8 cellular contexts compared by ENCODE assay signal in genomic region chr1:154406572-154406879, GRCh38. TPM values are rescaled to one million over a fixed set of nuclear protein-coding genes. Genes with fewer than 3 reads are reported as not detected.
A peak's percentile ranks its signal among the peaks of the same experiment; 100 is the strongest.
DNase-seq lines count a peak whose midpoint lies in the region; ATAC-seq and TF ChIP-seq lines count a peak whose summit lies in the region.

No MANE protein-coding gene starts in this region.

- H3K27me3 ChIP-seq in mammary epithelial cell (ENCODE audit: insufficient read depth, low read length): no peaks in the 10 kb centered on the region
- H3K27me3 ChIP-seq in transverse colon: no peaks in the 10 kb centered on the region

- H3K4me3 Mint-ChIP-seq in activated T-cell treated with anti-CD3 and anti-CD28 coated beads, Interleukin-2, amount 50 U/mL, for 4 hours: peak overlapping the region; percentile 92
- H3K4me3 Mint-ChIP-seq in mesothelial cell of epicardium: peak overlapping the region; percentile 60

- no peak for TF ChIP-seq POLR2A in transverse colon (IDR thresholded peaks at IDR 0.05)

- BruUV-seq in mammary epithelial cell (replicated peaks; lab: Mats Ljungman, UMichigan): no TSS peak

- no peak for TF ChIP-seq EP300 in transverse colon (IDR thresholded peaks at IDR 0.05; ENCODE audit: low read depth)

- no peak overlapping the region for H2AFZ ChIP-seq in mammary epithelial cell (ENCODE audit: low read depth, low read length)

- peaks cover 86% of the 10 kb centered on the region for H3K4me1 Mint-ChIP-seq in activated T-cell treated with anti-CD3 and anti-CD28 coated beads, Interleukin-2, amount 50 U/mL, for 4 hours (ENCODE audit: low read depth)
- peaks cover 6% of the 10 kb centered on the region for H3K4me1 Mint-ChIP-seq in mesothelial cell of epicardium

- H3K27ac Mint-ChIP-seq in mesothelial cell of epicardium: no peak overlapping the region

- CTCF ChIA-PET in mammary epithelial cell (lab: Charles Lee; ENCODE audit: low non-redundant PET): no interaction called here

- H3K9me3 Mint-ChIP-seq in activated T-cell treated with anti-CD3 and anti-CD28 coated beads, Interleukin-2, amount 50 U/mL, for 4 hours: no peaks in the 10 kb centered on the region
- H3K9me3 Mint-ChIP-seq in mesothelial cell of epicardium: no peaks in the 10 kb centered on the region

- intact Hi-C loops in mammary epithelial cell (cut with micrococcal nuclease) (loop anchor here (1.0 kb wide), 2 partner anchors 12 to 27 kb away; no protein-coding TSS in a partner anchor), transverse colon (cut with DNase I; ENCODE audit: low total_unique reads) (loop anchor here (5.0 kb wide), 1 partner anchor 36 kb away; no protein-coding TSS in a partner anchor)

- H3K36me3 Mint-ChIP-seq in activated T-cell treated with anti-CD3 and anti-CD28 coated beads, Interleukin-2, amount 50 U/mL, for 4 hours (ENCODE audit: insufficient read depth): peaks cover 5% of the 10 kb centered on the region
- no peaks in the 10 kb centered on the region for H3K36me3 Mint-ChIP-seq in mesothelial cell of epicardium

- no peaks in the 10 kb centered on the region for H3K36me3 ChIP-seq in mammary epithelial cell (ENCODE audit: insufficient read depth, low read length)
- H3K36me3 ChIP-seq in transverse colon: no peaks in the 10 kb centered on the region

- no peaks in the 10 kb centered on the region for H3K27me3 Mint-ChIP-seq in activated T-cell treated with anti-CD3 and anti-CD28 coated beads, Interleukin-2, amount 50 U/mL, for 4 hours (ENCODE audit: low read depth)
- peaks cover 75% of the 10 kb centered on the region for H3K27me3 Mint-ChIP-seq in mesothelial cell of epicardium (ENCODE audit: low read depth)

- H3K4me1 ChIP-seq in mammary epithelial cell (ENCODE audit: insufficient read depth, low read length) (peaks cover 37% of the 10 kb centered on the region), transverse colon (peaks cover 34 to 62% (median 40%) of the 10 kb centered on the region in 4 donors)

- peak overlapping the region; percentile 92 for H3K9ac ChIP-seq in mammary epithelial cell (ENCODE audit: insufficient read depth, low read length)

- H3K79me2 ChIP-seq in mammary epithelial cell (ENCODE audit: insufficient read depth, low read length): peaks cover 50% of the 10 kb centered on the region

- no peak for TF ChIP-seq CTCF in mammary epithelial cell (conservative IDR thresholded peaks at IDR 0.05 in 1 of 2, IDR thresholded peaks at IDR 0.05 in 1 of 2; ENCODE audit: extremely low read depth in 1 of 2, insufficient read depth in 1 of 2, low read depth in 1 of 2, low read length in 2 of 2)
- TF ChIP-seq CTCF in mesothelial cell of epicardium (IDR thresholded peaks at IDR 0.05; ENCODE audit: unreplicated experiment): no peak
- no peak for TF ChIP-seq CTCF in transverse colon (IDR thresholded peaks at IDR 0.05)

- no peaks in the 10 kb centered on the region for H3K9me3 ChIP-seq in mammary epithelial cell (replicated peaks; ENCODE audit: insufficient read depth, low read length)
- no peaks in the 10 kb centered on the region for H3K9me3 ChIP-seq in transverse colon

- H3K27ac ChIP-seq in mammary epithelial cell (ENCODE audit: insufficient read depth, low read depth, low read length) (peak overlapping the region; percentile 83), transverse colon (peak overlapping the region; percentile 95 to 99 (median 99))

- dilution Hi-C loops in mammary epithelial cell (cut with HindIII; ENCODE audit: low sequenced_read_pairs): no loop called here

- H3K4me3 ChIP-seq in mammary epithelial cell (replicated peaks in 1 of 3; ENCODE audit: insufficient read depth in 1 of 3, low read depth in 2 of 3, low read length in 3 of 3) (peak overlapping the region; percentile 64 to 91 (median 84)), transverse colon (peak overlapping the region; percentile 74 to 82 (median 78))

- H3K4me2 ChIP-seq in mammary epithelial cell (ENCODE audit: insufficient read depth, low read depth, low read length): peak overlapping the region; percentile 98

- ATAC-seq in activated T-cell treated with anti-CD3 and anti-CD28 coated beads, Interleukin-2, amount 50 U/mL, for 4 hours: no peak
- no peak for ATAC-seq in HG02763 (IDR thresholded peaks at IDR 0.05; ENCODE audit: unreplicated experiment)

- no peak for DNase-seq in activated T-cell treated with anti-CD3 and anti-CD28 coated beads, Interleukin-2, amount 50 U/mL, for 4 hours
- DNase-seq in activated T-cell treated with anti-CD3 and anti-CD28 coated beads, Interleukin-2, amount 50 U/mL, for 1 hour: no peak
- DNase-seq in mammary epithelial cell (no peak), mesothelial cell of epicardium (ENCODE audit: low spot score in 2 of 2, unreplicated experiment in 2 of 2) (no peak), transverse colon (no peak), GF-D8 (lab: John Stamatoyannopoulos, UW) (no peak)
- DNase-seq in stimulated activated naive CD4-positive, alpha-beta T cell (lab: John Stamatoyannopoulos, UW): no peak

- in situ Hi-C loops in mammary epithelial cell (cut with MboI; ENCODE audit: low sequenced_read_pairs in 2 of 2): loop anchor here in 1 of 2 donors (10.0 kb wide), 1 partner anchor 48 kb away; no protein-coding TSS in a partner anchor
- in situ Hi-C loops in transverse colon (cut with MboI; ENCODE audit: low pct_ligation_motif_present in 1 of 4, low pct_unique_long_range_greater_than_20kb in 1 of 4, low sequenced_read_pairs in 3 of 4): loop anchor here in 2 of 4 donors (10.0 kb wide), 1 partner anchor 68 kb away; no protein-coding TSS in a partner anchor

- no peaks in the 10 kb centered on the region for H4K20me1 ChIP-seq in mammary epithelial cell (ENCODE audit: insufficient read depth, low read length)

RNA-seq across cellular contexts. Expression of gene IL6R, which starts 1.4 kb away (rescaled TPM):
- total RNA-seq in activated T-cell treated with anti-CD3 and anti-CD28 coated beads, Interleukin-2, amount 50 U/mL, for 4 hours: 10 to 100 TPM; 20.7 to 28.7 (median 24.1) TPM
- total RNA-seq in mammary epithelial cell (10 to 100 TPM; 11.4 to 28.7 TPM), mesothelial cell of epicardium (0.78 to 1.2 TPM (median 0.97 TPM) in 3 replicates), transverse colon (100 to 1,000 TPM in 1 of 4 donors, 10 to 100 TPM in 3; 10.7 to 107 (median 77.3) TPM)
- 25.0 TPM for polyA plus RNA-seq in mammary epithelial cell
- polyA minus RNA-seq in mammary epithelial cell: 6.9 TPM
